In the genomic region with DNA sequence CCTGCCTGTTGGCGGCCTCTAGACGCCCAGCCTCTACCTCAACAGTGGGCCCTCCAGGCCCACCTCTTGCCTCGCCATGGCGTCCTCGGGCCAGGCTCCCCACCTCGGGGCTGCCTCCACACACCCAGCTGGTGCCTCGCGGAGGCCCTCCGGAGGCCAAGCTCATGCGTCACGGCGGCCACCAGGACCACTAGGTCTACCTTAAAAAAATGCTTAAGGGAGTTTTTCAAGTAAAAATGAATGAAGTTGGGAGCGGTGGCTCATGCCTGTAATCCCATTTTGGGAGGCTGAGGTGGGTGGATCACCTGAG, we compare ENCODE assay signal across 6 cellular contexts.
DNase-seq lines count a peak whose midpoint lies in the region; ATAC-seq and TF ChIP-seq lines count a peak whose summit lies in the region.
"Not testable (repeated sequence)": the region's sequence is repeated elsewhere in the genome, so short reads cannot be mapped to it uniquely, and the experiment has no call there.

No MANE protein-coding gene starts in this region.

- TF ChIP-seq POLR2A in esophagus muscularis mucosa (IDR thresholded peaks at IDR 0.05; ENCODE audit: low read depth): not testable (repeated sequence)

- not testable (repeated sequence) for H3K36me3 ChIP-seq in H7 (replicated peaks; ENCODE audit: control insufficient read depth, insufficient read depth, low read length); SK-N-SH (replicated peaks in 1 of 2; ENCODE audit: control insufficient read depth in 1 of 2, insufficient read depth in 2 of 2, low read length in 1 of 2); esophagus muscularis mucosa; osteoblast (ENCODE audit: insufficient read depth, low read length); upper lobe of right lung

- H3K9me3 ChIP-seq in SK-N-SH; esophagus muscularis mucosa; osteoblast (ENCODE audit: low read depth, low read length); upper lobe of right lung: not testable (repeated sequence)

- intact Hi-C loops in esophagus muscularis mucosa (cut with DNase I); upper lobe of right lung (cut with DNase I): not testable (repeated sequence)

- not testable (repeated sequence) for TF ChIP-seq CTCF in SK-N-SH (IDR thresholded peaks at IDR 0.05); esophagus muscularis mucosa (IDR thresholded peaks at IDR 0.05); osteoblast (IDR thresholded peaks at IDR 0.05; ENCODE audit: extremely low read depth, low read depth, low read length); upper lobe of right lung (IDR thresholded peaks at IDR 0.05)

- H3K79me2 ChIP-seq in SK-N-SH (ENCODE audit: insufficient read depth); osteoblast (ENCODE audit: insufficient read depth, low read length): not testable (repeated sequence)

- H3K4me2 ChIP-seq in SK-N-SH; osteoblast (ENCODE audit: insufficient read depth, low read length): not testable (repeated sequence)

- CTCF ChIA-PET in SK-N-SH (lab: Yijun Ruan, JAX): not testable (repeated sequence)

- H4K20me1 ChIP-seq in SK-N-SH (ENCODE audit: insufficient read depth); osteoblast (ENCODE audit: insufficient read depth, low read length): not testable (repeated sequence)

- peak; percentile 24 for ATAC-seq in activated naive CD8-positive, alpha-beta T cell treated with anti-CD3 and anti-CD28 coated beads, Interleukin-2, amount 50 U/mL, for 24 hours
- not testable (repeated sequence) for ATAC-seq in upper lobe of right lung

- not testable (repeated sequence) for H3K9ac ChIP-seq in SK-N-SH

- not testable (repeated sequence) for H3K27me3 ChIP-seq in H7 (ENCODE audit: control insufficient read depth, insufficient read depth, low read length); SK-N-SH (ENCODE audit: insufficient read depth); esophagus muscularis mucosa; osteoblast (ENCODE audit: insufficient read depth, low read length); upper lobe of right lung

- TF ChIP-seq EP300 in SK-N-SH (IDR thresholded peaks at IDR 0.05; ENCODE audit: borderline replicate concordance in 1 of 2, low read depth in 1 of 2, low read length in 1 of 2); esophagus muscularis mucosa (IDR thresholded peaks at IDR 0.05): not testable (repeated sequence)

- not testable (repeated sequence) for H3K4me1 Mint-ChIP-seq in activated naive CD8-positive, alpha-beta T cell treated with anti-CD3 and anti-CD28 coated beads, Interleukin-2, amount 50 U/mL, for 24 hours

- not testable (repeated sequence) for H3K27ac ChIP-seq in SK-N-SH (ENCODE audit: low read depth in 2 of 2, low read length in 1 of 2); esophagus muscularis mucosa (replicated peaks in 1 of 4); osteoblast (ENCODE audit: low read depth, low read length); upper lobe of right lung

- H3K4me3 ChIP-seq in H7 (ENCODE audit: insufficient read depth, low read depth, low read length); SK-N-SH (ENCODE audit: low read depth in 2 of 2, low read length in 1 of 2); esophagus muscularis mucosa; osteoblast (ENCODE audit: insufficient read depth, low read length); upper lobe of right lung: not testable (repeated sequence)

- H3F3A ChIP-seq in SK-N-SH (replicated peaks; ENCODE audit: insufficient read depth): not testable (repeated sequence)

- H3K27ac Mint-ChIP-seq in activated naive CD8-positive, alpha-beta T cell treated with anti-CD3 and anti-CD28 coated beads, Interleukin-2, amount 50 U/mL, for 24 hours: not testable (repeated sequence)

- not testable (repeated sequence) for H3K4me3 Mint-ChIP-seq in activated naive CD8-positive, alpha-beta T cell treated with anti-CD3 and anti-CD28 coated beads, Interleukin-2, amount 50 U/mL, for 24 hours

- H3K9me2 ChIP-seq in SK-N-SH: not testable (repeated sequence)

- not testable (repeated sequence) for H3K27me3 Mint-ChIP-seq in activated naive CD8-positive, alpha-beta T cell treated with anti-CD3 and anti-CD28 coated beads, Interleukin-2, amount 50 U/mL, for 24 hours

- WGBS in SK-N-SH (ENCODE audit: low lambda C conversion rate): 22% methylated on average over 11 of the region's 13 CpGs
- WGBS in esophagus muscularis mucosa: 86% methylated on average over 10 of the region's 13 CpGs

- TF ChIP-seq RAD21 in SK-N-SH (IDR thresholded peaks at IDR 0.05; ENCODE audit: low read length): not testable (repeated sequence)

- not testable (repeated sequence) for H3K4me1 ChIP-seq in SK-N-SH (ENCODE audit: control insufficient read depth in 1 of 2, insufficient read depth in 2 of 2, low read depth in 1 of 2, low read length in 1 of 2); esophagus muscularis mucosa; osteoblast (ENCODE audit: insufficient read depth, low read length); upper lobe of right lung

- POLR2A ChIA-PET in SK-N-SH (lab: Yijun Ruan, JAX): not testable (repeated sequence)

- not testable (repeated sequence) for H3K9me3 Mint-ChIP-seq in activated naive CD8-positive, alpha-beta T cell treated with anti-CD3 and anti-CD28 coated beads, Interleukin-2, amount 50 U/mL, for 24 hours

- H2AFZ ChIP-seq in SK-N-SH (ENCODE audit: low read depth); osteoblast (ENCODE audit: low read length): not testable (repeated sequence)

- DNase-seq in H7: peak; percentile 7
- DNase-seq in SK-N-SH: peak; percentile 0
- not testable (repeated sequence) for DNase-seq in activated naive CD8-positive, alpha-beta T cell treated with anti-CD3 and anti-CD28 coated beads, Interleukin-2, amount 50 U/mL, for 24 hours
- peak; percentile 12 for DNase-seq in esophagus muscularis mucosa (ENCODE audit: extremely low spot score)
- peak; percentile 4 for DNase-seq in osteoblast (ENCODE audit: insufficient read length, low spot score, missing footprints)
- DNase-seq in upper lobe of right lung: peak; percentile 35

- not testable (repeated sequence) for H3K36me3 Mint-ChIP-seq in activated naive CD8-positive, alpha-beta T cell treated with anti-CD3 and anti-CD28 coated beads, Interleukin-2, amount 50 U/mL, for 24 hours (ENCODE audit: low read depth)
